8 cellular contexts compared by ENCODE assay signal in genomic region chr1:184075040-184076029, GRCh38. TPM values are rescaled to one million over a fixed set of nuclear protein-coding genes. Genes with fewer than 3 reads are reported as not detected.
DNase-seq lines count a peak whose midpoint lies in the region; ATAC-seq, FAIRE-seq and TF ChIP-seq lines count a peak whose summit lies in the region.

No MANE protein-coding gene starts in this region.

- no peak overlapping the region for H3K4me3 Mint-ChIP-seq in T-helper 17 cell

- no peaks in the 10 kb centered on the region for H3K36me3 ChIP-seq in prostate gland

- H3K4me1 ChIP-seq in prostate gland (replicated peaks) = peaks cover 8% of the 10 kb centered on the region

- no peaks in the 10 kb centered on the region for H3K27me3 ChIP-seq in prostate gland (replicated peaks; ENCODE audit: insufficient read depth)

- H3K36me3 Mint-ChIP-seq in T-helper 17 cell (ENCODE audit: low read depth) = no peaks in the 10 kb centered on the region

- no peaks in the 10 kb centered on the region for H3K27me3 Mint-ChIP-seq in T-helper 17 cell

- peak; percentile 96 for FAIRE-seq in frontal cortex (lab: Jason Lieb, UNC)

- 32% methylated on average over 4 of the region's 4 CpGs for WGBS in prostate gland

- peak; percentile 44 to 93 (median 81) for TF ChIP-seq CTCF in prostate gland (IDR thresholded peaks at IDR 0.05)

- TF ChIP-seq POLR2A in prostate gland (IDR thresholded peaks at IDR 0.05) = no peak

- peak overlapping the region; percentile 21 for H3K27ac Mint-ChIP-seq in T-helper 17 cell

- peaks cover 6% of the 10 kb centered on the region for H3K4me1 Mint-ChIP-seq in T-helper 17 cell

- no peak overlapping the region for H3K4me3 ChIP-seq in prostate gland

- peak overlapping the region; percentile 67 to 72 for H3K27ac ChIP-seq in prostate gland

- DNase-seq in CD1c-positive myeloid dendritic cell (ENCODE audit: extremely low spot score) = peak; percentile 66
- DNase-seq in NCI-H1694 treated with DMSO at 0.1 percent for 48 hours (lab: John Stamatoyannopoulos, UW) = peak; percentile 91
- no peak for DNase-seq in T-helper 17 cell
- peak; percentile 23 to 27 for DNase-seq in frontal cortex (ENCODE audit: low spot score in 2 of 2)
- peak; percentile 46 for DNase-seq in prostate gland (ENCODE audit: low spot score)
- no peak for DNase-seq in NCI-H187 treated with DMSO at 0.1 percent for 48 hours (lab: John Stamatoyannopoulos, UW)
- no peak for DNase-seq in UCSD-AML1 (lab: John Stamatoyannopoulos, UW; ENCODE audit: unreplicated experiment)

- intact Hi-C loops in prostate gland (cut with DNase I) = loop anchor here (2.0 to 10.0 kb wide), 5 partner anchors 147 to 615 kb away; partner anchors contain the start of gene C1orf21

- H3K9me3 ChIP-seq in T-helper 17 cell (ENCODE audit: control insufficient read depth, low read length, poor library complexity, severe bottlenecking) (no peaks in the 10 kb centered on the region), prostate gland (no peaks in the 10 kb centered on the region)

- ATAC-seq in GM19043 (IDR thresholded peaks at IDR 0.05; ENCODE audit: low read depth, unreplicated experiment) (peak; percentile 47), T-helper 17 cell (peak; percentile 36)

RNA-seq across cellular contexts. Expression of gene TSEN15, which starts 23.8 kb away (rescaled TPM):
- total RNA-seq in T-helper 17 cell (10 to 100 TPM; 19.6 to 21.4 TPM), frontal cortex (30.2 TPM), prostate gland (10 to 100 TPM; 33.4 to 36.8 TPM)

RNA-seq across cellular contexts. Expression of gene COLGALT2, which starts 37.8 kb away (rescaled TPM):
- total RNA-seq in T-helper 17 cell (under 1 TPM; 0.26 to 0.40 TPM), frontal cortex (13.9 TPM), prostate gland (1 to 10 TPM; 1.5 to 9.0 TPM)

Comparison
In these comparisons a context has a peak if more than half of its experiments do, and no peak if none do; other contexts are left out.
1. DNase-seq: peak in CD1c-positive myeloid dendritic cell (single experiment), NCI-H1694 treated with DMSO at 0.1 percent for 48 hours (single experiment), frontal cortex (2 of 2) and prostate gland (single experiment); none in T-helper 17 cell (0 of 3), NCI-H187 treated with DMSO at 0.1 percent for 48 hours (single experiment) and UCSD-AML1 (single experiment).